In the genomic region with DNA sequence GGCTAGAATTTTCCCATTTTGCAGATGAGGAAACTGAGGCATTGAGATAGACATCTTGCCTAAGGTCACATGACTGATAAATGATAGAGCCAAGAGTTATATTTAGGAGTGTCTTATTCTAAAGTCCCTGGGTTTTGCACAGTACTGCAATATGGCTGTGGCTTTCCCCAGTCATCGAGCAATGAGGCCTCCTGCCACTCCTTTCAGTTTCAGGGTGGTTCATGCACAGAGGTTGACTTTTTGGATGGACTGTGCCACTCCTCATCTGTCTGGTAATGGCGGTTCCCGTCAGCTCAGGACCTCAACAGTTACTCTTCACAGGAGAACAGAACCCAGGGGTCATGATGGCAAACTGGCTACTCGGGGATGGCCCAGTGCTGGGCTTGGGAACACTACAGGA, we compare ENCODE assay signal across 2 cellular contexts.
TF ChIP-seq lines count a peak whose summit lies in the region.

No MANE protein-coding gene starts in this region.

TF ChIP-seq in IMR-90, 13 proteins besides CTCF, POLR2A, EP300 and RAD21:
- no peak for TF ChIP-seq SMC3 (IDR thresholded peaks at IDR 0.05; ENCODE audit: low read depth, low read length)
- no peak for TF ChIP-seq FOS (IDR thresholded peaks at IDR 0.05; ENCODE audit: low read depth, low read length)
- no peak for TF ChIP-seq MXI1 (IDR thresholded peaks at IDR 0.05; ENCODE audit: borderline replicate concordance, low read depth, low read length)
- no peak for TF ChIP-seq MAZ (IDR thresholded peaks at IDR 0.05; ENCODE audit: borderline replicate concordance, low read depth, low read length)

TF ChIP-seq in K562, 482 proteins besides CTCF, POLR2A, EP300 and RAD21:
- TF ChIP-seq TFE3 (CRISPR knock-in tag; IDR thresholded peaks at IDR 0.05) = 0 out of 2 replicates have a peak, but pooled peaks have one; percentile 11
- no peak for TF ChIP-seq BRCA1 (IDR thresholded peaks at IDR 0.05)
- no peak for TF ChIP-seq BRCA1 (CRISPR knock-in tag; IDR thresholded peaks at IDR 0.05)
